In the genomic region with DNA sequence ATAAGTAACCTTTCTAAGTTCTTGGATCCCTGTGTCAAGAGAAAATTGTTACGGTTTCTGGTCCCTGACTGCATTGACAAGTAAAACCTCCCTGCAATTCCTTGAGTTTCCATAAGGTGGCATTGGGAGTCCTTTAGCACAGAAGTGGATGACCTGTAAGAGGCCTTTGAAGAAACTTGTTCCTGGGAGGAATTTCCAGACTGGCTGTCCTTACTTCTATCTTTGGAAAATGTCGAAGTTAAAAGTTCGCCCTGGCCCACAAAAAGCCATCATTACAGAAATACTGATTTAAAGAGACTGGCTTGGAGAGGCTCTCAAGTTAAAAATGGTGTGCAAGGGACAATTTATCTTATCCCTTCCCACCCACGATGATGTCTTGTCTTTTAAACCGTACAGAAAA, we compare ENCODE assay signal across 7 cellular contexts.
DNase-seq lines count a peak whose midpoint lies in the region; ATAC-seq, FAIRE-seq and TF ChIP-seq lines count a peak whose summit lies in the region.

No MANE protein-coding gene starts in this region.

- H3K4me3 ChIP-seq in NT2/D1 (ENCODE audit: insufficient read length, low read depth), result no peak overlapping the region
- no peak overlapping the region for H3K4me3 ChIP-seq in left lung
- H3K4me3 ChIP-seq in vagina, result no peak overlapping the region

- no peak overlapping the region for H3K4me3 Mint-ChIP-seq in chondrocyte (ENCODE audit: unreplicated experiment)

- peak; percentile 83 for DNase-seq in EH (ENCODE audit: low read depth)
- DNase-seq in HTR-8/SVneo (ENCODE audit: insufficient read length, low spot score), result peak; percentile 61
- DNase-seq in NT2/D1 (ENCODE audit: low read depth, low spot score), result peak; percentile 64
- DNase-seq in chondrocyte (ENCODE audit: low spot score), result no peak
- DNase-seq in left lung, result no peak
- no peak for DNase-seq in vagina (ENCODE audit: extremely low spot score in 2 of 2)

- H3K4me1 ChIP-seq in NT2/D1 (ENCODE audit: insufficient read depth, insufficient read length), result peaks cover 2% of the 10 kb centered on the region
- no peaks in the 10 kb centered on the region for H3K4me1 ChIP-seq in left lung
- peaks cover 4% of the 10 kb centered on the region for H3K4me1 ChIP-seq in vagina

- H3K27ac Mint-ChIP-seq in chondrocyte (ENCODE audit: unreplicated experiment), result peak overlapping the region; percentile 74

- FAIRE-seq in HTR-8/SVneo (lab: Jason Lieb, UNC), result no peak

- no peaks in the 10 kb centered on the region for H3K9me3 Mint-ChIP-seq in chondrocyte (ENCODE audit: low read depth)

- H3K9me3 ChIP-seq in NT2/D1 (ENCODE audit: insufficient read depth, low read length) (no peaks in the 10 kb centered on the region), left lung (no peaks in the 10 kb centered on the region), vagina (no peaks in the 10 kb centered on the region)

- no peak for TF ChIP-seq POLR2A in vagina (IDR thresholded peaks at IDR 0.05)

- peak; percentile 60 for ATAC-seq in GM19467 (IDR thresholded peaks at IDR 0.05; ENCODE audit: unreplicated experiment)
- peak; percentile 91 for ATAC-seq in left lung

- no peaks in the 10 kb centered on the region for H3K36me3 Mint-ChIP-seq in chondrocyte (ENCODE audit: low read depth)

- intact Hi-C loops in left lung (cut with DNase I), result no loop called here
- intact Hi-C loops in vagina (cut with DNase I), result no loop called here

- H3K27me3 ChIP-seq in NT2/D1 (ENCODE audit: insufficient read depth, insufficient read length) (no peaks in the 10 kb centered on the region), left lung (peaks cover 0 to 4% of the 10 kb centered on the region in 2 donors), vagina (no peaks in the 10 kb centered on the region)

- H3K27ac ChIP-seq in left lung, result no peak overlapping the region
- H3K27ac ChIP-seq in vagina, result no peak overlapping the region

- H3K4me1 Mint-ChIP-seq in chondrocyte (ENCODE audit: low read depth), result peaks cover 42% of the 10 kb centered on the region

- no peaks in the 10 kb centered on the region for H3K27me3 Mint-ChIP-seq in chondrocyte (ENCODE audit: low read depth)

- H3K9ac ChIP-seq in NT2/D1 (ENCODE audit: insufficient read length, low read depth), result no peak overlapping the region

- peak; percentile 95 for TF ChIP-seq CTCF in chondrocyte (IDR thresholded peaks at IDR 0.05)
- peak; percentile 68 to 88 for TF ChIP-seq CTCF in left lung (IDR thresholded peaks at IDR 0.05)
- peak; percentile 48 to 76 (median 71) for TF ChIP-seq CTCF in vagina (IDR thresholded peaks at IDR 0.05)

- H3K36me3 ChIP-seq in NT2/D1 (ENCODE audit: insufficient read depth, insufficient read length, low read length) (no peaks in the 10 kb centered on the region), left lung (no peaks in the 10 kb centered on the region), vagina (no peaks in the 10 kb centered on the region)

Comparison
In these comparisons a context has a peak if more than half of its experiments do, and no peak if none do; other contexts are left out.
1. DNase-seq: peak in EH (single experiment), HTR-8/SVneo (single experiment) and NT2/D1 (single experiment); none in chondrocyte (single experiment), left lung (0 of 2) and vagina (0 of 2).
2. Peak in every context shown above with its lines, with median percentiles within 50 percentile points of each other: CTCF ChIP-seq.